8 cellular contexts compared by ENCODE assay signal in the genomic region with DNA sequence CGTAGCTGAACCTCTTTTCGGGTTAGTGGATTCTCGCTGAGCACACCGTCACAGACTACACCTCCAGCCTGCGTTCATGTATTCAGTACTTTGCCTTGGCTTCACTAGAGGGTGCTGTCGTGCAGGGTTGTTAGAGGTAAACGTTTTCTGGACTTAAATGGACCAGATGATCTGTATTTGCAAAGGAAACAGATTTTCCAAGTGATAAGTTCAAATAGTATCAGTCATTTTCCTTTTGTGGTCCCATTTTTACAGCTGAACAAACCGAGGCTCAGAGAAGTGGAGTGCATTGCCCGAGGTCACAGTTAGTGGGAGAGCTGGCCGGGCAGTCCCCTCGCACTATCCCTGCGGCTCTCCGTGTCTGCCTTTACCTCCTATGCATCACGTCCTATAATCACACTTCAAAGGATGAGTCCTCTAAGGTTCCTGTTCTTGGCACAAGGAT.
DNase-seq lines count a peak whose midpoint lies in the region; ATAC-seq and TF ChIP-seq lines count a peak whose summit lies in the region.

No MANE protein-coding gene starts in this region.

- no peak overlapping the region for H3K4me3 ChIP-seq in NB4 (ENCODE audit: low read depth, low read length)
- H3K4me3 ChIP-seq in dorsolateral prefrontal cortex = no peak overlapping the region
- H3K4me3 ChIP-seq in mesodermal cell (ENCODE audit: extremely low read depth, insufficient read depth, low read length, poor library complexity, severe bottlenecking) = no peak overlapping the region

- peak; percentile 88 for TF ChIP-seq CTCF in CD4-positive, alpha-beta T cell (IDR thresholded peaks at IDR 0.05)
- peak; percentile 65 for TF ChIP-seq CTCF in NB4 (IDR thresholded peaks at IDR 0.05; ENCODE audit: low read depth, low read length)
- TF ChIP-seq CTCF in dorsolateral prefrontal cortex (IDR thresholded peaks at IDR 0.05 in 54 of 56, conservative IDR thresholded peaks at IDR 0.05 in 2 of 56; ENCODE audit: low read depth in 1 of 56, partially characterized antibody in 56 of 56) = peak; percentile 29 to 81 (median 66)

- ATAC-seq in CD4-positive, alpha-beta T cell (ENCODE audit: poor library complexity) = peak; percentile 89
- peak; percentile 80 for ATAC-seq in GM21723 (IDR thresholded peaks at IDR 0.05; ENCODE audit: unreplicated experiment)
- ATAC-seq in stimulated activated effector memory CD8-positive, alpha-beta T cell treated with anti-CD3 and anti-CD28 coated beads, Interleukin-12 subunit alpha, Interleukin-12 subunit beta, amount 100 ng/mL, for 72 hours = peak; percentile 77

- H3K4me3 Mint-ChIP-seq in CD4-positive, alpha-beta T cell = peak overlapping the region; percentile 12
- H3K4me3 Mint-ChIP-seq in stimulated activated effector memory CD8-positive, alpha-beta T cell treated with anti-CD3 and anti-CD28 coated beads, Interleukin-12 subunit alpha, Interleukin-12 subunit beta, amount 100 ng/mL, for 72 hours = peak overlapping the region; percentile 29

- WGBS in mesodermal cell (ENCODE audit: insufficient coverage in 2 of 2), 2 experiments = 48 to 66% methylated on average over 4 to 7 of the region's 14 CpGs

- no peaks in the 10 kb centered on the region for H3K27me3 Mint-ChIP-seq in CD4-positive, alpha-beta T cell

- H3K9me3 ChIP-seq in CD4-positive, alpha-beta T cell (ENCODE audit: control insufficient read depth, low read length) = no peaks in the 10 kb centered on the region
- H3K9me3 ChIP-seq in mesodermal cell (ENCODE audit: control insufficient read depth, low read length) = no peaks in the 10 kb centered on the region

- no peak for TF ChIP-seq POLR2A in NB4 (IDR thresholded peaks at IDR 0.05; ENCODE audit: extremely low read depth, insufficient read length)

- no peaks in the 10 kb centered on the region for H3K27me3 ChIP-seq in CD4-positive, alpha-beta T cell (ENCODE audit: control insufficient read depth, insufficient read depth, low read length)
- no peaks in the 10 kb centered on the region for H3K27me3 ChIP-seq in dorsolateral prefrontal cortex

- POLR2A ChIA-PET in CD4-positive, alpha-beta T cell (lab: Charles Lee) = interaction anchor here (1.0 to 1.2 kb wide), 2 partner anchors 8 to 106 kb away, joined by 3 to 4 read pairs; no protein-coding TSS in a partner anchor

- peak; percentile 48 to 68 (median 59) for DNase-seq in CD4-positive, alpha-beta T cell
- peak; percentile 66 for DNase-seq in NB4 (ENCODE audit: low read depth)
- peak; percentile 68 for DNase-seq in activated CD4-positive, alpha-beta T cell treated with anti-CD3 and anti-CD28 coated beads, Interleukin-2, amount 50 U/mL, for 1 hour
- DNase-seq in dorsolateral prefrontal cortex = peak in 3 of 10 donors; percentile 55 to 73 (median 70)
- DNase-seq in stimulated activated effector memory CD8-positive, alpha-beta T cell treated with anti-CD3 and anti-CD28 coated beads, Interleukin-12 subunit alpha, Interleukin-12 subunit beta, amount 100 ng/mL, for 72 hours (ENCODE audit: low spot score in 2 of 2) = peak; percentile 42 to 79
- no peak for DNase-seq in NCI-H2107 treated with DMSO at 0.1 percent for 48 hours (lab: John Stamatoyannopoulos, UW; ENCODE audit: unreplicated experiment)

- H3K4me1 Mint-ChIP-seq in CD4-positive, alpha-beta T cell (ENCODE audit: low read depth) = peaks cover 76% of the 10 kb centered on the region
- peaks cover 53% of the 10 kb centered on the region for H3K4me1 Mint-ChIP-seq in stimulated activated effector memory CD8-positive, alpha-beta T cell treated with anti-CD3 and anti-CD28 coated beads, Interleukin-12 subunit alpha, Interleukin-12 subunit beta, amount 100 ng/mL, for 72 hours

- peaks cover 61% of the 10 kb centered on the region for H3K4me1 ChIP-seq in mesodermal cell (ENCODE audit: control insufficient read depth, insufficient read depth, low read length, poor library complexity, severe bottlenecking)

- CTCF ChIA-PET in CD4-positive, alpha-beta T cell (lab: Charles Lee) = interaction anchor here (0.6 to 1.9 kb wide), 11 partner anchors 9 to 481 kb away, joined by 3 to 6 read pairs (median 3); a partner anchor contains a TSS

- peak overlapping the region; percentile 38 for H3K27ac ChIP-seq in CD4-positive, alpha-beta T cell (ENCODE audit: low read depth, low read length)
- peak overlapping the region in 54 of 59 donors; percentile 3 to 96 (median 77) for H3K27ac ChIP-seq in dorsolateral prefrontal cortex
- peak overlapping the region; percentile 34 for H3K27ac ChIP-seq in mesodermal cell (ENCODE audit: low read depth, low read length, severe bottlenecking)

- H3K27ac Mint-ChIP-seq in CD4-positive, alpha-beta T cell = peak overlapping the region; percentile 81
- peak overlapping the region; percentile 83 for H3K27ac Mint-ChIP-seq in stimulated activated effector memory CD8-positive, alpha-beta T cell treated with anti-CD3 and anti-CD28 coated beads, Interleukin-12 subunit alpha, Interleukin-12 subunit beta, amount 100 ng/mL, for 72 hours

- H3K36me3 ChIP-seq in mesodermal cell (ENCODE audit: control insufficient read depth, insufficient read depth, low read length) = peaks cover 18% of the 10 kb centered on the region

- no peaks in the 10 kb centered on the region for H3K9me3 Mint-ChIP-seq in CD4-positive, alpha-beta T cell
- no peaks in the 10 kb centered on the region for H3K9me3 Mint-ChIP-seq in stimulated activated effector memory CD8-positive, alpha-beta T cell treated with anti-CD3 and anti-CD28 coated beads, Interleukin-12 subunit alpha, Interleukin-12 subunit beta, amount 100 ng/mL, for 72 hours

- intact Hi-C loops in CD4-positive, alpha-beta T cell (cut with DNase I, micrococcal nuclease) = loop anchor here (2.0 to 10.0 kb wide), 2 partner anchors 59 to 125 kb away; no protein-coding TSS in a partner anchor
- intact Hi-C loops in dorsolateral prefrontal cortex (cut with DNase I) = no loop called here

- peaks cover 36% of the 10 kb centered on the region for H3K36me3 Mint-ChIP-seq in CD4-positive, alpha-beta T cell (ENCODE audit: low read depth)
- peaks cover 7% of the 10 kb centered on the region for H3K36me3 Mint-ChIP-seq in stimulated activated effector memory CD8-positive, alpha-beta T cell treated with anti-CD3 and anti-CD28 coated beads, Interleukin-12 subunit alpha, Interleukin-12 subunit beta, amount 100 ng/mL, for 72 hours

Comparison
In these comparisons a context has a peak if more than half of its experiments do, and no peak if none do; other contexts are left out.
1. intact Hi-C loops: an anchor here in CD4-positive, alpha-beta T cell (2.0 to 10.0 kb wide); none called in dorsolateral prefrontal cortex.